In genomic region chr11:104529916-104530315, GRCh38 we compare ENCODE assay signal across 24 cellular contexts.
"Had no signal": no experiment of that assay in that cellular context is flagged by ENCODE, and none has a peak within 500 bp of the region (broad histone marks: within the 10 kb centered on the region; RNA-seq: fewer than 3 reads in every experiment).

No MANE protein-coding gene starts in this region.

- H3K27me3 Mint-ChIP-seq: activated B cell treated with CpG ODN at 0.5 μM for 24 hours; activated naive CD8-positive, alpha-beta T cell; central memory CD8-positive, alpha-beta T cell had no signal

- H3K27ac Mint-ChIP-seq: activated B cell treated with CpG ODN at 0.5 μM for 24 hours; activated CD4-positive, alpha-beta T cell treated with anti-CD3 and anti-CD28 coated beads for 36 hours; activated naive CD8-positive, alpha-beta T cell; activated T-helper 2 cell treated with anti-CD3 and anti-CD28 coated beads, Interferon-gamma antibody, Interleukin-2, Interleukin-4, amounts not matched to agents 10 μg/mL and 5 μg/mL and 100 μg/mL, durations not matched to agents 14 hours and 24 hours and 36 hours; immature natural killer cell; naive thymus-derived CD4-positive, alpha-beta T cell; T-helper 1 cell treated with Interleukin-12 subunit alpha and Interleukin-12 subunit beta and Interleukin-4 antibody, amounts not matched to agents 30 μg/mL and 1 μg/mL, for 36 hours had no signal

- DNase-seq: activated B cell treated with CpG ODN at 0.5 μM for 24 hours; activated CD4-positive, alpha-beta T cell treated with anti-CD3 and anti-CD28 coated beads for 36 hours; activated CD4-positive, alpha-beta T cell treated with anti-CD3 and anti-CD28 coated beads, Interleukin-2, amount 50 U/mL, for 4 hours; activated CD8-positive, alpha-beta memory T cell treated with anti-CD3 and anti-CD28 coated beads, Interleukin-2, amount 50 U/mL, for 48 hours; activated naive CD4-positive, alpha-beta T cell; activated T-cell treated with anti-CD3 and anti-CD28 coated beads, Interleukin-2, amount 50 U/mL, for 4 hours; adrenal gland; foreskin melanocyte; glutamatergic neuron; immature natural killer cell; left lung; naive thymus-derived CD4-positive, alpha-beta T cell; stimulated activated CD4-positive, alpha-beta T cell treated with anti-CD3 and anti-CD28 coated beads, Interleukin-12 subunit alpha, Interleukin-12 subunit beta, amount 100 ng/mL, for 4 hours; stimulated activated CD4-positive, alpha-beta T cell treated with anti-CD3 and anti-CD28 coated beads, Interleukin-4, amount 100 ng/mL, for 4 hours; stimulated activated naive CD8-positive, alpha-beta T cell treated with anti-CD3 and anti-CD28 coated beads, Interleukin-15, Interleukin-2, amounts not matched to agents 100 U/mL and 50 U/mL, for 24 hours; T1000; thyroid gland; upper lobe of right lung had no signal

- H3K27ac ChIP-seq: adrenal gland, breast epithelium, hepatocyte, left lung, thyroid gland, upper lobe of right lung had no signal

- H3K36me3 Mint-ChIP-seq: activated naive CD8-positive, alpha-beta T cell; immature natural killer cell; naive thymus-derived CD4-positive, alpha-beta T cell had no signal

- H3K4me1 Mint-ChIP-seq: activated B cell treated with CpG ODN at 0.5 μM for 24 hours; activated CD4-positive, alpha-beta T cell treated with anti-CD3 and anti-CD28 coated beads for 36 hours; central memory CD8-positive, alpha-beta T cell; immature natural killer cell; naive thymus-derived CD4-positive, alpha-beta T cell had no signal

- ATAC-seq: activated CD4-positive, alpha-beta T cell treated with anti-CD3 and anti-CD28 coated beads for 36 hours; activated T-cell treated with anti-CD3 and anti-CD28 coated beads, Interleukin-2, amount 50 U/mL, for 4 hours; left lung; naive thymus-derived CD4-positive, alpha-beta T cell; stimulated activated naive CD8-positive, alpha-beta T cell treated with anti-CD3 and anti-CD28 coated beads, Interleukin-15, Interleukin-2, amounts not matched to agents 100 U/mL and 50 U/mL, for 24 hours; upper lobe of right lung had no signal

- H3K9me3 Mint-ChIP-seq: activated B cell treated with CpG ODN at 0.5 μM for 24 hours; activated T-cell treated with anti-CD3 and anti-CD28 coated beads, Interleukin-2, amount 50 U/mL, for 4 hours; activated T-helper 2 cell treated with anti-CD3 and anti-CD28 coated beads, Interferon-gamma antibody, Interleukin-2, Interleukin-4, amounts not matched to agents 10 μg/mL and 5 μg/mL and 100 μg/mL, durations not matched to agents 14 hours and 24 hours and 36 hours; central memory CD8-positive, alpha-beta T cell; immature natural killer cell; naive thymus-derived CD4-positive, alpha-beta T cell; T-helper 1 cell treated with Interleukin-12 subunit alpha and Interleukin-12 subunit beta and Interleukin-4 antibody, amounts not matched to agents 30 μg/mL and 1 μg/mL, for 36 hours had no signal

- H3K4me3 Mint-ChIP-seq: activated B cell treated with CpG ODN at 0.5 μM for 24 hours; activated CD4-positive, alpha-beta T cell treated with anti-CD3 and anti-CD28 coated beads for 36 hours; activated naive CD8-positive, alpha-beta T cell; activated T-cell treated with anti-CD3 and anti-CD28 coated beads, Interleukin-2, amount 50 U/mL, for 4 hours; central memory CD8-positive, alpha-beta T cell; immature natural killer cell; naive thymus-derived CD4-positive, alpha-beta T cell; T-helper 1 cell treated with Interleukin-12 subunit alpha and Interleukin-12 subunit beta and Interleukin-4 antibody, amounts not matched to agents 30 μg/mL and 1 μg/mL, for 36 hours had no signal
